Comparison of ENCODE assay signal across 20 cellular contexts in genomic region chr16:75948441-75948840, GRCh38.
"Had no signal": no experiment of that assay in that cellular context is flagged by ENCODE, and none has a peak within 500 bp of the region (broad histone marks: within the 10 kb centered on the region; RNA-seq: fewer than 3 reads in every experiment).

No MANE protein-coding gene starts in this region.

- H3K4me3 ChIP-seq: breast epithelium, Peyer's patch had no signal

- H3K27ac ChIP-seq: breast epithelium, Peyer's patch, VCaP had no signal

- H3K27me3 ChIP-seq: breast epithelium, Peyer's patch had no signal

- H3K4me1 ChIP-seq: breast epithelium had no signal

- DNase-seq: activated CD4-positive, alpha-beta T cell treated with anti-CD3 and anti-CD28 coated beads for 36 hours; activated CD8-positive, alpha-beta memory T cell treated with anti-CD3 and anti-CD28 coated beads, Interleukin-2, amount 50 U/mL, for 4 hours; activated CD8-positive, alpha-beta T cell treated with anti-CD3 and anti-CD28 coated beads for 36 hours; activated gamma-delta T cell treated with Interleukin-2 at 50 U/mL for 16 hours; activated naive CD4-positive, alpha-beta T cell treated with anti-CD3 and anti-CD28 coated beads, Interleukin-2, amount 10 ng/mL, durations not matched to agents 7 days and 5 days; activated naive CD8-positive, alpha-beta T cell treated with anti-CD3 and anti-CD28 coated beads for 36 hours; activated T-cell treated with anti-CD3 and anti-CD28 coated beads, Interleukin-2, amount 50 U/mL, for 72 hours; central memory CD4-positive, alpha-beta T cell; KG1; NCI-H1092; NCI-H1417 treated with DMSO at 0.1 percent for 48 hours; NCI-H1694; NCI-H2029 treated with DMSO at 0.1 percent for 48 hours; NCI-H345; NCI-H510A; Peyer's patch; SK-N-SH; T-helper 1 cell had no signal

- H3K9me3 ChIP-seq: breast epithelium, Peyer's patch, SK-N-SH had no signal

- H3K36me3 ChIP-seq: breast epithelium, Peyer's patch had no signal
